ENCODE assay signal across 22 cellular contexts in the genomic region with DNA sequence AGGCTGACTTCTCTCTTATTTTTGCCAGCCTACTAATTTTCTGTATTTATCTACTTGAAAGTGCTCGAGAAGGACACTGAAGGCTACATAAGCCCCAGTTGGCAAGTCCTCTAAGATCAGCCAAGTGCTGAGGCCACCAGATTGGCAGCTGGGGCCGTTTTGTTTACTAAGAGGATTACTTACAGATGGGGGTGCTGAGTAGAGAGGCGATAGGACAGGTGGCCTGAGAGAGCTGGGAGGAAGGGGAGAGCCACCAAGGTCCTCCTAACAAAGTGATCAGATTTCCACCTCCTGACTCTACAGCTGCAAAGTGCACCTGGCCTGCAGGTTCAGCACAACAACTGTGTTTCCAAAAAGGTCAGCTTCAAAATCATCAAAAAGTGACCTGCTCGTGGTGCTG. TPM values are rescaled to one million over a fixed set of nuclear protein-coding genes. Genes with fewer than 3 reads are reported as not detected.
DNase-seq lines count a peak whose midpoint lies in the region; ATAC-seq lines count a peak whose summit lies in the region.
"Had no signal": no experiment of that assay in that cellular context is flagged by ENCODE, and none has a peak within 500 bp of the region (broad histone marks: within the 10 kb centered on the region; RNA-seq: fewer than 3 reads in every experiment).

No MANE protein-coding gene starts in this region.

- DNase-seq in DMS53 (lab: John Stamatoyannopoulos, UW): peak; percentile 91
- DNase-seq in NCI-H146 (lab: John Stamatoyannopoulos, UW): peak; percentile 88
- DNase-seq in NCI-H446 treated with DMSO at 0.1 percent for 48 hours (lab: John Stamatoyannopoulos, UW): peak; percentile 8
- peak; percentile 79 to 90 for DNase-seq in SJCRH30
- no peak for DNase-seq in NCI-H2227 treated with DMSO at 0.1 percent for 48 hours (lab: John Stamatoyannopoulos, UW)
- no peak for DNase-seq in GM19238 (ENCODE audit: insufficient read length, low spot score)
- DNase-seq in GOT3 (lab: John Stamatoyannopoulos, UW): no peak
- DNase-seq: activated CD4-positive, alpha-beta T cell treated with anti-CD3 and anti-CD28 coated beads for 1 hour; activated CD8-positive, alpha-beta T cell treated with anti-CD3 and anti-CD28 coated beads, Interleukin-2, amount 10 ng/mL, durations not matched to agents 7 days and 5 days; activated gamma-delta T cell treated with Interleukin-2 at 50 U/mL for 16 hours; activated naive CD8-positive, alpha-beta T cell treated with anti-CD3 and anti-CD28 coated beads, Interleukin-2, amount 50 U/mL, for 24 hours; cerebellar nuclear complex; islet precursor cell; lower lobe of right lung; MV-4-11; NCI-H345; sigmoid colon; stimulated activated CD4-positive, alpha-beta T cell treated with anti-CD3 and anti-CD28 coated beads, Interleukin-15, amount 100 ng/mL, for 24 hours had no signal

- ATAC-seq in HG02642 (IDR thresholded peaks at IDR 0.05; ENCODE audit: poor library complexity, unreplicated experiment): no peak
- ATAC-seq: activated CD8-positive, alpha-beta T cell treated with anti-CD3 and anti-CD28 coated beads, Interleukin-2, amount 10 ng/mL, durations not matched to agents 7 days and 5 days; activated naive CD8-positive, alpha-beta T cell treated with anti-CD3 and anti-CD28 coated beads, Interleukin-2, amount 50 U/mL, for 24 hours; lower lobe of right lung had no signal

- no peak overlapping the region for H3K4me3 ChIP-seq in SJCRH30
- H3K4me3 ChIP-seq: BLaER1 treated with 17β-estradiol and CSF1 and Interleukin-3, amounts not matched to agents 10 nM and 100 nM; lower lobe of right lung; sigmoid colon; tibial nerve had no signal

- no peak overlapping the region for H3K27ac ChIP-seq in SJCRH30
- H3K27ac ChIP-seq: BLaER1 treated with 17β-estradiol and CSF1 and Interleukin-3, amounts not matched to agents 10 nM and 100 nM; KMS-11; lower lobe of right lung; sigmoid colon; tibial nerve had no signal

- no peaks in the 10 kb centered on the region for H3K27me3 ChIP-seq in SJCRH30
- H3K27me3 ChIP-seq: BLaER1 treated with 17β-estradiol and CSF1 and Interleukin-3, amounts not matched to agents 10 nM and 100 nM; sigmoid colon; tibial nerve had no signal

- peaks cover 36% of the 10 kb centered on the region for H3K4me1 ChIP-seq in SJCRH30

- no peaks in the 10 kb centered on the region for H3K9me3 ChIP-seq in SJCRH30 (replicated peaks)
- H3K9me3 ChIP-seq: BLaER1 treated with 17β-estradiol and CSF1 and Interleukin-3, amounts not matched to agents 10 nM and 100 nM; lower lobe of right lung; sigmoid colon; tibial nerve had no signal

- H3K36me3 ChIP-seq in SJCRH30: no peaks in the 10 kb centered on the region
- H3K36me3 ChIP-seq: BLaER1 treated with 17β-estradiol and CSF1 and Interleukin-3, amounts not matched to agents 10 nM and 100 nM; lower lobe of right lung; sigmoid colon; tibial nerve had no signal

RNA-seq across cellular contexts. Expression of a gene that starts 32.9 kb away (rescaled TPM):
- 17.4 and 17.6 TPM in 2 replicates for total RNA-seq in SJCRH30 (2014; rRNA removed; shearing (Covaris generic))

Comparison
In these comparisons a context has a peak if more than half of its experiments do, and no peak if none do; other contexts are left out.
1. DNase-seq: peak in DMS53 (single experiment), NCI-H146 (single experiment), NCI-H446 treated with DMSO at 0.1 percent for 48 hours (single experiment) and SJCRH30 (2 of 2); none in NCI-H2227 treated with DMSO at 0.1 percent for 48 hours (single experiment), GM19238 (single experiment) and GOT3 (single experiment).